Comparison of ENCODE assay signal across 1 cellular context in the genomic region with DNA sequence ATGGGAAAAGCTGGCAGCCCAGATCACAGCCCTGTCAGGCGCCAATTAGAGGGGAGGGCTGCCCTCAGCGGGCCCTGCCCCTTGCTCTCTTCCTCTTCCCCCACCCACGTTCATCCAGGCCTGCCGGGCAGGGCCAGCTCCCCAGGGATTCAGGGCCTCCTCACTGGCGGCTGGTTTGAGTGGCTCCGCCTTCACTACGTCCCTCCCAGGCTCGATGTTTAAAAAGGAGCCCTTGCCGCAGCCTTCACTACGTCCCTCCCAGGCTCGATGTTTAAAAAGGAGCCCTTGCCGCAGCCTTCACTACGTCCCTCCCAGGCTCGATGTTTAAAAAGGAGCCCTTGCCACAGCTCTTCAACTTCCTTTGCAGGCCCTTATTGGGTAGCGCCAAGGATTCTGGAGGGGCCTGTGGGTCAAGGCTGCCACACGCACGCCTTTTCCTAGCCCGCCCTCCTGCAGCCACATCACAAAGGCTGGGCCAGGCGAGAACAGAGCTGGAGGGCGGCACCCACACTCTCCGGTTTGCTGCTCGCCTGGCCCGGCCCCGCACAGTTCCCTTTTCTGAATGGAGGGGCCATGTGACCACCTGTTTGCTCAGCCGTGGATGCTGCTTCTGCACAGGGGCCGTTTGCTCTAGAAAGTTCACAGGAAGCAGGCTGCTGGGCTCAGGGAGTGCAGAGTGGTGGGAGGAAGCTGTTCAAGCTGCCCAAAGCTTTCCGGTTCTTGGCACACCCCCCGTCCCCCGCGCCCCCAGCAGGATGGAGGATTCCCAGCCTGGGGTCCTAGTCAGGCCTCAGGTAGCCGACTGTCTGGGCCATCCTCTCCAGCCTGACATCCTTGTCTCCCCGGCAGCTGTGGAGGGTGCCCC.
TF ChIP-seq lines count a peak whose summit lies in the region.

No MANE protein-coding gene starts in this region.

TF ChIP-seq in HepG2, 621 proteins besides CTCF, POLR2A, EP300 and RAD21 (continued from another document):
- TF ChIP-seq ZXDC (CRISPR knock-in tag; IDR thresholded peaks at IDR 0.05), result peak; percentile 96
- TF ChIP-seq POGZ (CRISPR knock-in tag; IDR thresholded peaks at IDR 0.05), result peak; percentile 27; the same call in 1 of the 2 replicates
- TF ChIP-seq CREM (IDR thresholded peaks at IDR 0.05), result peak; percentile 46
- TF ChIP-seq CREM (CRISPR knock-in tag; IDR thresholded peaks at IDR 0.05), result no peak; the same call in 1 of the 2 replicates
- peak; percentile 67 to 72; a peak in 3 of 4 replicates for TF ChIP-seq NR2F1 (CRISPR knock-in tag; IDR thresholded peaks at IDR 0.05)
- TF ChIP-seq DPF2 (CRISPR knock-in tag; IDR thresholded peaks at IDR 0.05; ENCODE audit: borderline replicate concordance, low read depth), result no peak; the same call in 1 of the 2 replicates
- peak; percentile 96 for TF ChIP-seq KLF12 (CRISPR knock-in tag; IDR thresholded peaks at IDR 0.05; ENCODE audit: borderline replicate concordance)
- no peak for TF ChIP-seq NFE2L2 (IDR thresholded peaks at IDR 0.05; ENCODE audit: low read length)
- 0 out of 2 replicates have a peak, but pooled peaks have one; percentile 73 for TF ChIP-seq ZUFSP (CRISPR knock-in tag; IDR thresholded peaks at IDR 0.05; ENCODE audit: borderline replicate concordance)
- 0 out of 2 replicates have a peak, but pooled peaks have one; percentile 31 for TF ChIP-seq ZMAT5 (CRISPR knock-in tag; IDR thresholded peaks at IDR 0.05; ENCODE audit: borderline replicate concordance, low read depth)
- TF ChIP-seq ZNF790 (CRISPR knock-in tag; IDR thresholded peaks at IDR 0.05; ENCODE audit: borderline replicate concordance), result peak; percentile 13; the same call in 1 of the 2 replicates
- peak; percentile 93 for TF ChIP-seq ZNF138 (CRISPR knock-in tag; IDR thresholded peaks at IDR 0.05; ENCODE audit: low read depth)
- TF ChIP-seq KLF15 (CRISPR knock-in tag; IDR thresholded peaks at IDR 0.05; ENCODE audit: borderline replicate concordance), result peak; percentile 66
- TF ChIP-seq ZNF629 (CRISPR knock-in tag; conservative IDR thresholded peaks at IDR 0.05), result peak; percentile 69
- TF ChIP-seq, protein P1, sequence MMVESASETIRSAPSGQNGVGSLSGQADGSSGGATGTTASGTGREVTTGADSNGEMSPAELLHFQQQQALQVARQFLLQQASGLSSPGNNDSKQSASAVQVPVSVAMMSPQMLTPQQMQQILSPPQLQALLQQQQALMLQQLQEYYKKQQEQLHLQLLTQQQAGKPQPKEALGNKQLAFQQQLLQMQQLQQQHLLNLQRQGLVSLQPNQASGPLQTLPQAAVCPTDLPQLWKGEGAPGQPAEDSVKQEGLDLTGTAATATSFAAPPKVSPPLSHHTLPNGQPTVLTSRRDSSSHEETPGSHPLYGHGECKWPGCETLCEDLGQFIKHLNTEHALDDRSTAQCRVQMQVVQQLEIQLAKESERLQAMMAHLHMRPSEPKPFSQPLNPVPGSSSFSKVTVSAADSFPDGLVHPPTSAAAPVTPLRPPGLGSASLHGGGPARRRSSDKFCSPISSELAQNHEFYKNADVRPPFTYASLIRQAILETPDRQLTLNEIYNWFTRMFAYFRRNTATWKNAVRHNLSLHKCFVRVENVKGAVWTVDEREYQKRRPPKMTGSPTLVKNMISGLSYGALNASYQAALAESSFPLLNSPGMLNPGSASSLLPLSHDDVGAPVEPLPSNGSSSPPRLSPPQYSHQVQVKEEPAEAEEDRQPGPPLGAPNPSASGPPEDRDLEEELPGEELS (CRISPR knock-in tag; IDR thresholded peaks at IDR 0.05), result peak; percentile 91
- TF ChIP-seq, protein P2, sequence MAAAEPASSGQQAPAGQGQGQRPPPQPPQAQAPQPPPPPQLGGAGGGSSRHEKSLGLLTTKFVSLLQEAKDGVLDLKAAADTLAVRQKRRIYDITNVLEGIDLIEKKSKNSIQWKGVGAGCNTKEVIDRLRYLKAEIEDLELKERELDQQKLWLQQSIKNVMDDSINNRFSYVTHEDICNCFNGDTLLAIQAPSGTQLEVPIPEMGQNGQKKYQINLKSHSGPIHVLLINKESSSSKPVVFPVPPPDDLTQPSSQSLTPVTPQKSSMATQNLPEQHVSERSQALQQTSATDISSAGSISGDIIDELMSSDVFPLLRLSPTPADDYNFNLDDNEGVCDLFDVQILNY (CRISPR knock-in tag; conservative IDR thresholded peaks at IDR 0.05), result 0 out of 2 replicates have a peak, but pooled peaks have one; percentile 20
- TF ChIP-seq ZBTB7A (CRISPR knock-in tag; IDR thresholded peaks at IDR 0.05), result peak; percentile 85
- TF ChIP-seq IKZF1 (IDR thresholded peaks at IDR 0.05), result no peak
- no peak; the same call in 1 of the 2 replicates for TF ChIP-seq ZNF333 (CRISPR knock-in tag; IDR thresholded peaks at IDR 0.05; ENCODE audit: borderline replicate concordance)
- TF ChIP-seq ZNF264 (CRISPR knock-in tag; IDR thresholded peaks at IDR 0.05), result peak; percentile 97
- TF ChIP-seq, protein P3, sequence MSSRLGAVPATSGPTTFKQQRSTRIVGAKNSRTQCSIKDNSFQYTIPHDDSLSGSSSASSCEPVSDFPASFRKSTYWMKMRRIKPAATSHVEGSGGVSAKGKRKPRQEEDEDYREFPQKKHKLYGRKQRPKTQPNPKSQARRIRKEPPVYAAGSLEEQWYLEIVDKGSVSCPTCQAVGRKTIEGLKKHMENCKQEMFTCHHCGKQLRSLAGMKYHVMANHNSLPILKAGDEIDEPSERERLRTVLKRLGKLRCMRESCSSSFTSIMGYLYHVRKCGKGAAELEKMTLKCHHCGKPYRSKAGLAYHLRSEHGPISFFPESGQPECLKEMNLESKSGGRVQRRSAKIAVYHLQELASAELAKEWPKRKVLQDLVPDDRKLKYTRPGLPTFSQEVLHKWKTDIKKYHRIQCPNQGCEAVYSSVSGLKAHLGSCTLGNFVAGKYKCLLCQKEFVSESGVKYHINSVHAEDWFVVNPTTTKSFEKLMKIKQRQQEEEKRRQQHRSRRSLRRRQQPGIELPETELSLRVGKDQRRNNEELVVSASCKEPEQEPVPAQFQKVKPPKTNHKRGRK (CRISPR knock-in tag; IDR thresholded peaks at IDR 0.05), result no peak
- peak; percentile 97; the same call in 1 of the 2 replicates for TF ChIP-seq PRMT3 (CRISPR knock-in tag; IDR thresholded peaks at IDR 0.05; ENCODE audit: borderline replicate concordance, low read depth)
- TF ChIP-seq NFIB (CRISPR knock-in tag; IDR thresholded peaks at IDR 0.05; ENCODE audit: borderline replicate concordance), result 0 out of 2 replicates have a peak, but pooled peaks have one; percentile 73
- TF ChIP-seq GPBP1L1 (CRISPR knock-in tag; IDR thresholded peaks at IDR 0.05), result no peak
- no peak for TF ChIP-seq PHB2 (IDR thresholded peaks at IDR 0.05; ENCODE audit: partially characterized antibody)
- peak; percentile 88; the same call in 1 of the 2 replicates for TF ChIP-seq CBFB (CRISPR knock-in tag; IDR thresholded peaks at IDR 0.05)
- TF ChIP-seq, protein P4, sequence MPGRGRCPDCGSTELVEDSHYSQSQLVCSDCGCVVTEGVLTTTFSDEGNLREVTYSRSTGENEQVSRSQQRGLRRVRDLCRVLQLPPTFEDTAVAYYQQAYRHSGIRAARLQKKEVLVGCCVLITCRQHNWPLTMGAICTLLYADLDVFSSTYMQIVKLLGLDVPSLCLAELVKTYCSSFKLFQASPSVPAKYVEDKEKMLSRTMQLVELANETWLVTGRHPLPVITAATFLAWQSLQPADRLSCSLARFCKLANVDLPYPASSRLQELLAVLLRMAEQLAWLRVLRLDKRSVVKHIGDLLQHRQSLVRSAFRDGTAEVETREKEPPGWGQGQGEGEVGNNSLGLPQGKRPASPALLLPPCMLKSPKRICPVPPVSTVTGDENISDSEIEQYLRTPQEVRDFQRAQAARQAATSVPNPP (CRISPR knock-in tag; IDR thresholded peaks at IDR 0.05), result no peak
- 0 out of 2 replicates have a peak, but pooled peaks have one; percentile 18 for TF ChIP-seq REPIN1 (CRISPR knock-in tag; IDR thresholded peaks at IDR 0.05; ENCODE audit: borderline replicate concordance, low read depth)
- peak; percentile 37; the same call in 1 of the 2 replicates for TF ChIP-seq ZNF12 (CRISPR knock-in tag; IDR thresholded peaks at IDR 0.05)
- peak; percentile 65 for TF ChIP-seq POLR2AphosphoS5 (IDR thresholded peaks at IDR 0.05; ENCODE audit: low read depth, low read length)
- TF ChIP-seq SMARCE1 (IDR thresholded peaks at IDR 0.05; ENCODE audit: borderline replicate concordance), result no peak
- peak; percentile 86; the same call in 1 of the 2 replicates for TF ChIP-seq ZNF841 (CRISPR knock-in tag; IDR thresholded peaks at IDR 0.05; ENCODE audit: borderline replicate concordance)
- no peak for TF ChIP-seq ZNF282 (IDR thresholded peaks at IDR 0.05; ENCODE audit: partially characterized antibody)
- 0 out of 2 replicates have a peak, but pooled peaks have one; percentile 35 for TF ChIP-seq SIN3B (IDR thresholded peaks at IDR 0.05; ENCODE audit: low read length)
- TF ChIP-seq NBN (conservative IDR thresholded peaks at IDR 0.05), result no peak
- TF ChIP-seq ZNF589 (CRISPR knock-in tag; conservative IDR thresholded peaks at IDR 0.05), result peak; percentile 99
- peak; percentile 94 for TF ChIP-seq ZNF782 (CRISPR knock-in tag; IDR thresholded peaks at IDR 0.05; ENCODE audit: borderline replicate concordance)
- TF ChIP-seq REXO4 (CRISPR knock-in tag; IDR thresholded peaks at IDR 0.05; ENCODE audit: borderline replicate concordance), result no peak
- no peak for TF ChIP-seq ZNF7 (CRISPR knock-in tag; IDR thresholded peaks at IDR 0.05)
- TF ChIP-seq ZNF724P (CRISPR knock-in tag; IDR thresholded peaks at IDR 0.05; ENCODE audit: borderline replicate concordance), result peak; percentile 99
- TF ChIP-seq MZF1 (CRISPR knock-in tag; IDR thresholded peaks at IDR 0.05; ENCODE audit: borderline replicate concordance), result peak; percentile 98
